8 cellular contexts compared by ENCODE assay signal in genomic region chr2:232440220-232441018, GRCh38. TPM values are rescaled to one million over a fixed set of nuclear protein-coding genes. Genes with fewer than 3 reads are reported as not detected.
A peak's percentile ranks its signal among the peaks of the same experiment; 100 is the strongest.
DNase-seq lines count a peak whose midpoint lies in the region; ATAC-seq, FAIRE-seq and TF ChIP-seq lines count a peak whose summit lies in the region.
"Not testable (repeated sequence)": the region's sequence is repeated elsewhere in the genome, so short reads cannot be mapped to it uniquely, and the experiment has no call there.

No MANE protein-coding gene starts in this region.

- not testable (repeated sequence) for H3K27ac Mint-ChIP-seq in natural killer cell

- H3K27ac ChIP-seq in Karpas-422 (ENCODE audit: low read length); esophagus muscularis mucosa (replicated peaks in 1 of 4): not testable (repeated sequence)

- not testable (repeated sequence) for H4K20me1 ChIP-seq in Karpas-422 (ENCODE audit: insufficient read depth, low read depth, low read length)

- not testable (repeated sequence) for H2AFZ ChIP-seq in Karpas-422 (ENCODE audit: low read length)

- not testable (repeated sequence) for FAIRE-seq in RCC 7860 (lab: Jason Lieb, UNC)

- H3K79me2 ChIP-seq in Karpas-422 (ENCODE audit: low read length), result not testable (repeated sequence)

- H3K4me1 ChIP-seq in Karpas-422 (ENCODE audit: low read length); esophagus muscularis mucosa: not testable (repeated sequence)

- 31% methylated on average over 7 of the region's 16 CpGs for WGBS in esophagus muscularis mucosa

- peak overlapping the region; percentile 47 for H3K4me3 Mint-ChIP-seq in natural killer cell

- H3K9ac ChIP-seq in Karpas-422 (ENCODE audit: low read length), result not testable (repeated sequence)

- intact Hi-C loops in esophagus muscularis mucosa (cut with DNase I) (loop anchor here (2.0 kb wide), 1 partner anchor 82 kb away; no protein-coding TSS in a partner anchor), natural killer cell (cut with micrococcal nuclease) (loop anchor here (1.0 to 5.0 kb wide), 4 partner anchors 113 to 588 kb away; partner anchors contain the start of gene NPPC)

- not testable (repeated sequence) for H3K36me3 ChIP-seq in Karpas-422 (ENCODE audit: insufficient read depth, low read length); esophagus muscularis mucosa

- not testable (repeated sequence) for H3K4me2 ChIP-seq in Karpas-422 (ENCODE audit: low read depth, low read length, poor library complexity, severe bottlenecking)

- not testable (repeated sequence) for H3K9me3 ChIP-seq in Karpas-422 (ENCODE audit: low read length); esophagus muscularis mucosa

- not testable (repeated sequence) for TF ChIP-seq POLR2A in esophagus muscularis mucosa (IDR thresholded peaks at IDR 0.05; ENCODE audit: low read depth)

- TF ChIP-seq CTCF in esophagus muscularis mucosa (IDR thresholded peaks at IDR 0.05) (peak; percentile 78 to 95 (median 82)), natural killer cell (IDR thresholded peaks at IDR 0.05) (peak; percentile 72)

- not testable (repeated sequence) for H3K27me3 ChIP-seq in Karpas-422 (ENCODE audit: low read length)
- H3K27me3 ChIP-seq in esophagus muscularis mucosa, result peaks cover 0 to 18% (median 0%) of the 10 kb centered on the region in 4 donors

- H3K9me3 Mint-ChIP-seq in natural killer cell, result not testable (repeated sequence)

- peaks cover 0 to 11% of the 10 kb centered on the region in 2 donors for H3K4me1 Mint-ChIP-seq in natural killer cell

- not testable (repeated sequence) for H3K27me3 Mint-ChIP-seq in natural killer cell (ENCODE audit: low read depth in 2 of 2)

- ATAC-seq in GM21529 (IDR thresholded peaks at IDR 0.05; ENCODE audit: unreplicated experiment) (peak; percentile 88), natural killer cell (peak; percentile 87 to 95 (median 93))

- H3K9me2 ChIP-seq in Karpas-422 (replicated peaks; ENCODE audit: insufficient read depth, low read length), result not testable (repeated sequence)

- DNase-seq in DMS114 treated with DMSO at 0.1 percent for 48 hours (lab: John Stamatoyannopoulos, UW; ENCODE audit: unreplicated experiment) (peak; percentile 47), Karpas-422 (peak; percentile 95), RCC 7860 (ENCODE audit: low spot score) (peak; percentile 44), esophagus muscularis mucosa (ENCODE audit: extremely low spot score) (peak; percentile 95), natural killer cell (peak; percentile 84)
- peak; percentile 91 for DNase-seq in activated T-cell treated with anti-CD3 and anti-CD28 coated beads, Interleukin-2, amount 50 U/mL, for 1 hour
- DNase-seq in stimulated activated CD8-positive, alpha-beta memory T cell treated with anti-CD3 and anti-CD28 coated beads, Interleukin-7, amount 100 ng/mL, for 24 hours (ENCODE audit: low read depth), result peak; percentile 88

- not testable (repeated sequence) for H3K36me3 Mint-ChIP-seq in natural killer cell

- not testable (repeated sequence) for TF ChIP-seq EP300 in esophagus muscularis mucosa (IDR thresholded peaks at IDR 0.05)

- H3K4me3 ChIP-seq in Karpas-422 (ENCODE audit: low read length); esophagus muscularis mucosa: not testable (repeated sequence)

RNA-seq across cellular contexts. Expression of gene ALPI, which starts 15.5 kb away (rescaled TPM):
- not detected in 2 replicates for total RNA-seq in Karpas-422 (2014; rRNA removed; shearing (Covaris generic); ENCODE audit: low replicate concordance)
- under 1 TPM in 1 of 4 donors, not detected in 3; 0.17 TPM for total RNA-seq in esophagus muscularis mucosa
- not detected for total RNA-seq in natural killer cell

RNA-seq across cellular contexts. Expression of gene ALPG, which starts 33.8 kb away (rescaled TPM):
- total RNA-seq in Karpas-422 (2014; rRNA removed; shearing (Covaris generic); ENCODE audit: low replicate concordance), result not detected in 2 replicates
- total RNA-seq in esophagus muscularis mucosa (not detected), natural killer cell (not detected)

RNA-seq across cellular contexts. Expression of gene ECEL1, which starts 47.2 kb away (rescaled TPM):
- total RNA-seq in Karpas-422 (2014; rRNA removed; shearing (Covaris generic); ENCODE audit: low replicate concordance), result not detected in 2 replicates
- total RNA-seq in esophagus muscularis mucosa, result 1 to 10 TPM in 2 of 4 donors, under 1 TPM in 1, not detected in 1; 0.66 to 1.6 (median 1.4) TPM
- not detected for total RNA-seq in natural killer cell

Comparison
In these comparisons a context has a peak if more than half of its experiments do, and no peak if none do; other contexts are left out.
1. DNase-seq: peak in every context shown above with its lines; median percentile 95 in Karpas-422; 95 in esophagus muscularis mucosa; 91 in activated T-cell treated with anti-CD3 and anti-CD28 coated beads, Interleukin-2, amount 50 U/mL, for 1 hour; 88 in stimulated activated CD8-positive, alpha-beta memory T cell treated with anti-CD3 and anti-CD28 coated beads, Interleukin-7, amount 100 ng/mL, for 24 hours; 84 in natural killer cell; 47 in DMS114 treated with DMSO at 0.1 percent for 48 hours; 44 in RCC 7860.